2 cellular contexts compared by ENCODE assay signal in genomic region chr15:67855842-67856241, GRCh38.
TF ChIP-seq lines count a peak whose summit lies in the region.

No MANE protein-coding gene starts in this region.

TF ChIP-seq in GM23338, 12 proteins besides CTCF, POLR2A, EP300 and RAD21:
- TF ChIP-seq EZH2phosphoT487 (IDR thresholded peaks at IDR 0.05; ENCODE audit: unreplicated experiment) (no peak), ZNF331 (CRISPR knock-in tag; IDR thresholded peaks at IDR 0.05; ENCODE audit: low read depth) (no peak), REST (IDR thresholded peaks at IDR 0.05; ENCODE audit: unreplicated experiment) (no peak), NANOG (IDR thresholded peaks at IDR 0.05; ENCODE audit: borderline replicate concordance) (no peak), CREB1 (CRISPR knock-in tag; IDR thresholded peaks at IDR 0.05; ENCODE audit: low read depth) (no peak), ZNF114 (CRISPR knock-in tag; IDR thresholded peaks at IDR 0.05) (no peak)

TF ChIP-seq in H1, 55 proteins besides CTCF, POLR2A, EP300 and RAD21:
- no peak for TF ChIP-seq SRF (IDR thresholded peaks at IDR 0.05; ENCODE audit: low read depth, low read length)
- TF ChIP-seq JUN (IDR thresholded peaks at IDR 0.05; ENCODE audit: low read depth, low read length), result no peak
- TF ChIP-seq FOSL1 (IDR thresholded peaks at IDR 0.05; ENCODE audit: insufficient read depth, low read depth, low read length), result no peak
- no peak for TF ChIP-seq NANOG (IDR thresholded peaks at IDR 0.05; ENCODE audit: insufficient read depth, low read depth, low read length, poor library complexity, severe bottlenecking)
- TF ChIP-seq NRF1 (IDR thresholded peaks at IDR 0.05; ENCODE audit: low read depth, low read length), result no peak
- no peak for TF ChIP-seq CREB1 (IDR thresholded peaks at IDR 0.05)
- no peak for TF ChIP-seq CBX5 (IDR thresholded peaks at IDR 0.05; ENCODE audit: low read depth, low read length)
- TF ChIP-seq ASH2L (IDR thresholded peaks at IDR 0.05; ENCODE audit: low read length), result no peak
- TF ChIP-seq MAX (IDR thresholded peaks at IDR 0.05), result no peak
- no peak for TF ChIP-seq POU5F1 (IDR thresholded peaks at IDR 0.05; ENCODE audit: low read depth, low read length)
- no peak for TF ChIP-seq BRCA1 (IDR thresholded peaks at IDR 0.05; ENCODE audit: low read depth, low read length)
- TF ChIP-seq ATF3 (IDR thresholded peaks at IDR 0.05; ENCODE audit: insufficient read depth, low read depth, low read length), result no peak
- TF ChIP-seq SUZ12 (IDR thresholded peaks at IDR 0.05; ENCODE audit: low read length), result no peak
- TF ChIP-seq RXRA (IDR thresholded peaks at IDR 0.05; ENCODE audit: insufficient read depth, low read depth, low read length), result no peak
- no peak for TF ChIP-seq RFX5 (IDR thresholded peaks at IDR 0.05; ENCODE audit: borderline replicate concordance, low read depth, low read length)
- no peak for TF ChIP-seq RNF2 (IDR thresholded peaks at IDR 0.05; ENCODE audit: borderline replicate concordance, low read depth, low read length, missing control alignments, poor library complexity, severe bottlenecking)
- TF ChIP-seq SIX5 (IDR thresholded peaks at IDR 0.05; ENCODE audit: low read depth, low read length), result no peak
- no peak for TF ChIP-seq BCL11A (IDR thresholded peaks at IDR 0.05; ENCODE audit: low read depth in 2 of 2, low read length in 2 of 2)
- TF ChIP-seq CTBP2 (IDR thresholded peaks at IDR 0.05; ENCODE audit: borderline replicate concordance, insufficient read depth, insufficient read length, low read length), result no peak
- TF ChIP-seq JUND (IDR thresholded peaks at IDR 0.05; ENCODE audit: low read length), result no peak
